8 cellular contexts compared by ENCODE assay signal in the genomic region with DNA sequence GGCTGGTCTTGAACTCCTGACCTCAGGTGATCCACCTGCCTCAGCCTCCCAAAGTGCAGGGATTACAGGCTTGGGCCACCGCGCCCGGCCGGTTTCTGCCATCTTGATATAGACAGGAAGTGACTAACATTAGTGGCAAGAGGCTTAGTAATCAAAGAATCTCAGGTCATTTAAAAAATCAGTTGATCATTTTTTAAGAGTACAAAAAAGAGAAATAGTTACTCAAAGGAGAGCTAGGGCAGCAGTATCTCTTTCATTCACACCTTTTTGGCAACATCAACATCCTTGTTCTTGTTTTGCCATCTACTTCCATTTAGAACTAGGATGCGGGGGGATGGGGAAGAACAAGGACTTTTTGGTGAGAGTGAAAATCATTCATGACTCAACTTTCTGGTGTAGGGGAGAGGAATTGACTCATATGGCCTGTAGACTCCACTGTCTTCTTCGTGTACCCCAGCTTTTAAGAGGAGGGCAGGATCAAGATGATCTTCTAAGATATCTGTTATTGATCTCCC. TPM values are rescaled to one million over a fixed set of nuclear protein-coding genes. Genes with fewer than 3 reads are reported as not detected.
A peak's percentile ranks its signal among the peaks of the same experiment; 100 is the strongest.
DNase-seq lines count a peak whose midpoint lies in the region; ATAC-seq, FAIRE-seq and TF ChIP-seq lines count a peak whose summit lies in the region.

No MANE protein-coding gene starts in this region.

- FAIRE-seq in GM12892 (lab: Jason Lieb, UNC) = no peak

- TF ChIP-seq CTCF in fibroblast of mammary gland (conservative IDR thresholded peaks at IDR 0.05; ENCODE audit: control insufficient read depth, insufficient read depth, low read depth, low read length) = no peak
- no peak for TF ChIP-seq CTCF in nephron progenitor cell (IDR thresholded peaks at IDR 0.05)

- H3K4me1 Mint-ChIP-seq in nephron progenitor cell = peaks cover 34% of the 10 kb centered on the region

- peak; percentile 25 for DNase-seq in ACHN
- peak; percentile 91 for DNase-seq in HT1080 (ENCODE audit: low read depth)
- peak; percentile 46 to 52 for DNase-seq in activated CD4-positive, alpha-beta T cell treated with anti-CD3 and anti-CD28 coated beads for 4 hours
- DNase-seq in fibroblast of mammary gland (ENCODE audit: low read depth) = peak; percentile 76
- no peak for DNase-seq in nephron progenitor cell
- no peak for DNase-seq in iPS-NIHi11 (ENCODE audit: low spot score)
- DNase-seq in GM12892 (ENCODE audit: insufficient read length) = no peak

- TF ChIP-seq POLR2A in GM12892 (IDR thresholded peaks at IDR 0.05; ENCODE audit: low read depth, low read length) = no peak

- no peaks in the 10 kb centered on the region for H3K36me3 Mint-ChIP-seq in nephron progenitor cell (ENCODE audit: low read depth)

- ATAC-seq in HG03280 (IDR thresholded peaks at IDR 0.05; ENCODE audit: unreplicated experiment) = no peak

- H3K4me3 ChIP-seq in fibroblast of mammary gland (ENCODE audit: control insufficient read depth, low read depth, low read length) = no peak overlapping the region

- peaks cover 69% of the 10 kb centered on the region for H3K27me3 Mint-ChIP-seq in nephron progenitor cell (ENCODE audit: low read depth, poor library complexity)

- H3K27ac Mint-ChIP-seq in nephron progenitor cell = no peak overlapping the region

- H3K4me3 Mint-ChIP-seq in nephron progenitor cell = no peak overlapping the region

- in situ Hi-C loops in ACHN (cut with HindIII; ENCODE audit: low pct_ligation_motif_present, low pct_unique_long_range_greater_than_20kb, low sequenced_read_pairs) = no loop called here

- no peaks in the 10 kb centered on the region for H3K9me3 Mint-ChIP-seq in nephron progenitor cell

RNA-seq across cellular contexts. Expression of gene FCRLB, which starts 8.8 kb away (rescaled TPM):
- 15.4 and 17.0 TPM in 2 replicates for total RNA-seq in HT1080 (2014; rRNA removed; shearing (Covaris generic))
- polyA plus RNA-seq in HT1080 (2015; cell fraction: cytosol; rRNA removed) = 14.8 and 17.3 TPM in 2 replicates
- 18.3 and 21.5 TPM in 2 replicates for polyA plus RNA-seq in HT1080 (2015; cell fraction: nucleus; rRNA removed)
- 2.0 TPM for polyA plus RNA-seq in GM12892 (2012; ENCODE audit: missing spikeins)

RNA-seq across cellular contexts. Expression of gene DUSP12, which starts 19.5 kb away (rescaled TPM):
- total RNA-seq in HT1080 (2014; rRNA removed; shearing (Covaris generic)) = 50.0 and 61.1 TPM in 2 replicates
- 36.6 and 40.8 TPM in 2 replicates for polyA plus RNA-seq in HT1080 (2015; cell fraction: cytosol; rRNA removed)
- polyA plus RNA-seq in HT1080 (2015; cell fraction: nucleus; rRNA removed) = 31.9 and 37.0 TPM in 2 replicates
- polyA plus RNA-seq in GM12892 (2012; ENCODE audit: missing spikeins) = 16.5 TPM

RNA-seq across cellular contexts. Expression of gene FCRLA, which starts 23.1 kb away (rescaled TPM):
- 0.84 and 1.5 TPM in 2 replicates for total RNA-seq in HT1080 (2014; rRNA removed; shearing (Covaris generic))
- 1.7 and 2.4 TPM in 2 replicates for polyA plus RNA-seq in HT1080 (2015; cell fraction: cytosol; rRNA removed)
- polyA plus RNA-seq in HT1080 (2015; cell fraction: nucleus; rRNA removed) = 1.5 and 1.6 TPM in 2 replicates
- 133 TPM for polyA plus RNA-seq in GM12892 (2012; ENCODE audit: missing spikeins)

RNA-seq across cellular contexts. Expression of gene ATF6, which starts 36.0 kb away (rescaled TPM):
- 16.4 and 20.5 TPM in 2 replicates for total RNA-seq in HT1080 (2014; rRNA removed; shearing (Covaris generic))
- 22.4 and 26.0 TPM in 2 replicates for polyA plus RNA-seq in HT1080 (2015; cell fraction: cytosol; rRNA removed)
- 46.0 and 48.3 TPM in 2 replicates for polyA plus RNA-seq in HT1080 (2015; cell fraction: nucleus; rRNA removed)
- 12.9 TPM for polyA plus RNA-seq in GM12892 (2012; ENCODE audit: missing spikeins)

Comparison
In these comparisons a context has a peak if more than half of its experiments do, and no peak if none do; other contexts are left out.
1. DNase-seq: peak in ACHN (single experiment), HT1080 (single experiment), activated CD4-positive, alpha-beta T cell treated with anti-CD3 and anti-CD28 coated beads for 4 hours (2 of 2) and fibroblast of mammary gland (single experiment); none in nephron progenitor cell (single experiment), iPS-NIHi11 (single experiment) and GM12892 (single experiment).